In the genomic region with DNA sequence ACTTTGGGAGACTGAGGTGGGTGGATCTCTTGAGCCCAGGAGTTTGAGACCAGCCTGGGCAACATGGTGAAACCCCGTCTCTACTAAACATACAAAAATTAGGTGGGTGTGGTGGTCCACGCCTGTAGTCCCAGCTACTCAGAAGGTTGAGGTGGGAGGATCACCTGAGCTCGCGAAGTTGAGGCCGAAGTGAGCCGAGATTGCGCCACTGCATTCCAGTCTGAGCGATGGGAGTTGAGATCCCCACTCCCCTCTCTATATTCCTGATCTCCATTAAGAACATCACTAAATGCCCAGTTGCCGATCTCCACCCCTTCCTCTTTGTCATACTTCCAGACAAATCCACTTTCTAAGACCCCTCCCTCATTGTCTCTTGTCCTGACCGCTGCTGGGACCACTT, we compare ENCODE assay signal across 16 cellular contexts.
"Had no signal": no experiment of that assay in that cellular context is flagged by ENCODE, and none has a peak within 500 bp of the region (broad histone marks: within the 10 kb centered on the region; RNA-seq: fewer than 3 reads in every experiment).

No MANE protein-coding gene starts in this region.

- ATAC-seq: esophagus mucosa; heart left ventricle; naive thymus-derived CD8-positive, alpha-beta T cell; stimulated activated naive CD8-positive, alpha-beta T cell treated with anti-CD3 and anti-CD28 coated beads, Interleukin-15, Interleukin-2, amounts not matched to agents 100 U/mL and 50 U/mL, for 24 hours had no signal

- H3K27ac Mint-ChIP-seq: type B pancreatic cell had no signal

- H3K4me3 ChIP-seq: coronary artery, dorsolateral prefrontal cortex, heart left ventricle, sigmoid colon, skin epidermis, suprapubic skin, thyroid gland had no signal

- H3K36me3 Mint-ChIP-seq: type B pancreatic cell had no signal

- H3K4me1 ChIP-seq: thyroid gland had no signal

- H3K36me3 ChIP-seq: heart left ventricle, sigmoid colon, suprapubic skin, thyroid gland had no signal

- H3K9me3 ChIP-seq: heart left ventricle, sigmoid colon, suprapubic skin, thyroid gland had no signal

- H3K27ac ChIP-seq: coronary artery, heart left ventricle, suprapubic skin, thyroid gland had no signal

- H3K27me3 Mint-ChIP-seq: naive thymus-derived CD8-positive, alpha-beta T cell had no signal

- H3K4me3 Mint-ChIP-seq: type B pancreatic cell had no signal

- H3K27me3 ChIP-seq: dorsolateral prefrontal cortex, heart left ventricle, sigmoid colon, suprapubic skin, thyroid gland had no signal

- H3K9me3 Mint-ChIP-seq: naive thymus-derived CD8-positive, alpha-beta T cell; type B pancreatic cell had no signal

- DNase-seq: dorsolateral prefrontal cortex; effector CD8-positive, alpha-beta T cell; heart left ventricle; hippocampal formation; kidney glomerular epithelial cell; naive thymus-derived CD8-positive, alpha-beta T cell; sigmoid colon; stimulated activated CD4-positive, alpha-beta T cell treated with anti-CD3 and anti-CD28 coated beads, Interleukin-2, amount 100 ng/mL, for 24 hours; stimulated activated CD4-positive, alpha-beta T cell treated with anti-CD3 and anti-CD28 coated beads, Interleukin-4, amount 100 ng/mL, for 4 hours; stimulated activated naive CD8-positive, alpha-beta T cell treated with anti-CD3 and anti-CD28 coated beads, Interleukin-15, Interleukin-2, amounts not matched to agents 100 U/mL and 50 U/mL, for 24 hours; thyroid gland had no signal
